16 cellular contexts compared by ENCODE assay signal in the genomic region with DNA sequence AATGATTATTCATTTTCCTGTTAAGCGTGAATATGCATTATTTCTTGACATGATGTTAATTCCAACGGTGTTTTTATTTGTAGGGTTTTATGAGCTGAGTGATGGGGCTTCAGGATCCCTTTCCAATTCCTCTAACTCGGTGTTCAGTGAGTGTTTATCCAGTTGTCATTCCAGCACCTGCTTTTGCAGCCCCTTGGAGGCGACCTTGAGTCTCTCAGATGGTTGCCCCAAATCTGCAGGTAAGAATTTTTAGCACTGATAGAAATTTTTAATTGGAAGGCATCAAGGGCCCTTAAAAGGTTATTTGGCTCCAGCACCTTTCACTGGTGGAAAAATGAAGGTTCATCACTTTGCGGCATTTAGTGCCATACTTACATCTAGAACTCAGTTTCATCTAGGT. TPM values are rescaled to one million over a fixed set of nuclear protein-coding genes. Genes with fewer than 3 reads are reported as not detected.
DNase-seq lines count a peak whose midpoint lies in the region; ATAC-seq and TF ChIP-seq lines count a peak whose summit lies in the region.
"Had no signal": no experiment of that assay in that cellular context is flagged by ENCODE, and none has a peak within 500 bp of the region (broad histone marks: within the 10 kb centered on the region; RNA-seq: fewer than 3 reads in every experiment).

No MANE protein-coding gene starts in this region.

- TF ChIP-seq CTCF in epithelial cell of esophagus (IDR thresholded peaks at IDR 0.05; ENCODE audit: insufficient read depth, low read depth, low read length, missing control alignments) (peak; percentile 31), type B pancreatic cell (conservative IDR thresholded peaks at IDR 0.05) (peak; percentile 43), CD14-positive monocyte (IDR thresholded peaks at IDR 0.05) (no peak)

- peaks cover 20% of the 10 kb centered on the region for H3K27me3 Mint-ChIP-seq in activated naive CD4-positive, alpha-beta T cell treated with anti-CD3 and anti-CD28 coated beads, Interleukin-2, amount 10 ng/mL, durations not matched to agents 7 days and 5 days
- H3K27me3 Mint-ChIP-seq in type B pancreatic cell (peaks cover 29% of the 10 kb centered on the region), CD14-positive monocyte (ENCODE audit: low read depth in 3 of 3) (peaks cover 26 to 33% (median 28%) of the 10 kb centered on the region in 3 donors)

- no peak overlapping the region for H3K4me3 ChIP-seq in epithelial cell of esophagus (ENCODE audit: low read length)
- H3K4me3 ChIP-seq: esophagus squamous epithelium, spleen had no signal

- H3K27ac Mint-ChIP-seq in activated naive CD4-positive, alpha-beta T cell treated with anti-CD3 and anti-CD28 coated beads, Interleukin-2, amount 10 ng/mL, durations not matched to agents 7 days and 5 days = no peak overlapping the region
- H3K27ac Mint-ChIP-seq in activated naive CD4-positive, alpha-beta T cell treated with anti-CD3 and anti-CD28 coated beads, Interleukin-2, amount 50 U/mL, for 72 hours = no peak overlapping the region
- H3K27ac Mint-ChIP-seq in type B pancreatic cell (no peak overlapping the region), CD14-positive monocyte (no peak overlapping the region)
- H3K27ac Mint-ChIP-seq: activated T-helper 2 cell treated with anti-CD3 and anti-CD28 coated beads, Interferon-gamma antibody, Interleukin-2, Interleukin-4, amounts not matched to agents 10 μg/mL and 5 μg/mL and 100 μg/mL, durations not matched to agents 14 hours and 24 hours and 36 hours had no signal

- peak overlapping the region; percentile 33 for H3K4me3 Mint-ChIP-seq in activated naive CD4-positive, alpha-beta T cell treated with anti-CD3 and anti-CD28 coated beads, Interleukin-2, amount 10 ng/mL, durations not matched to agents 7 days and 5 days
- H3K4me3 Mint-ChIP-seq in type B pancreatic cell = no peak overlapping the region
- H3K4me3 Mint-ChIP-seq in CD14-positive monocyte = no peak overlapping the region

- no peaks in the 10 kb centered on the region for H3K9me3 Mint-ChIP-seq in activated naive CD4-positive, alpha-beta T cell treated with anti-CD3 and anti-CD28 coated beads, Interleukin-2, amount 10 ng/mL, durations not matched to agents 7 days and 5 days
- H3K9me3 Mint-ChIP-seq in activated naive CD4-positive, alpha-beta T cell treated with anti-CD3 and anti-CD28 coated beads, Interleukin-2, amount 50 U/mL, for 72 hours = no peaks in the 10 kb centered on the region
- H3K9me3 Mint-ChIP-seq in type B pancreatic cell = no peaks in the 10 kb centered on the region
- H3K9me3 Mint-ChIP-seq in CD14-positive monocyte = peaks cover 0 to 22% (median 7%) of the 10 kb centered on the region in 7 donors
- H3K9me3 Mint-ChIP-seq: activated T-helper 2 cell treated with anti-CD3 and anti-CD28 coated beads, Interferon-gamma antibody, Interleukin-2, Interleukin-4, amounts not matched to agents 10 μg/mL and 5 μg/mL and 100 μg/mL, durations not matched to agents 14 hours and 24 hours and 36 hours; T-cell had no signal

- intact Hi-C loops in CD14-positive monocyte (cut with micrococcal nuclease) = no loop called here

- no peak for ATAC-seq in activated naive CD4-positive, alpha-beta T cell treated with anti-CD3 and anti-CD28 coated beads, Interleukin-2, amount 50 U/mL, for 72 hours
- ATAC-seq: stimulated activated naive CD8-positive, alpha-beta T cell treated with anti-CD3 and anti-CD28 coated beads, Interleukin-15, Interleukin-2, amounts not matched to agents 100 U/mL and 50 U/mL, for 24 hours; T-cell had no signal

- no peak for DNase-seq in activated naive CD4-positive, alpha-beta T cell treated with anti-CD3 and anti-CD28 coated beads, Interleukin-2, amount 10 ng/mL, durations not matched to agents 7 days and 5 days
- DNase-seq in activated naive CD4-positive, alpha-beta T cell treated with anti-CD3 and anti-CD28 coated beads, Interleukin-2, amount 50 U/mL, for 72 hours (ENCODE audit: low spot score in 2 of 2) = no peak
- peak; percentile 64 for DNase-seq in NCI-H69 (lab: John Stamatoyannopoulos, UW)
- peak; percentile 17 for DNase-seq in epithelial cell of esophagus (ENCODE audit: low read depth)
- DNase-seq in type B pancreatic cell (ENCODE audit: extremely low spot score, unreplicated experiment) = no peak
- no peak for DNase-seq in NCI-H2227 treated with DMSO at 0.1 percent for 48 hours (lab: John Stamatoyannopoulos, UW)
- DNase-seq in cerebellar cortex (ENCODE audit: low spot score) = no peak
- DNase-seq in CD14-positive monocyte (ENCODE audit: low spot score) = no peak
- DNase-seq: Calu3; esophagus squamous epithelium; Karpas-422; NCI-H146; spleen; stimulated activated naive CD8-positive, alpha-beta T cell treated with anti-CD3 and anti-CD28 coated beads, Interleukin-15, Interleukin-2, amounts not matched to agents 100 U/mL and 50 U/mL, for 24 hours; T-cell had no signal

- peaks cover 57% of the 10 kb centered on the region for H3K36me3 Mint-ChIP-seq in activated naive CD4-positive, alpha-beta T cell treated with anti-CD3 and anti-CD28 coated beads, Interleukin-2, amount 10 ng/mL, durations not matched to agents 7 days and 5 days
- H3K36me3 Mint-ChIP-seq in activated naive CD4-positive, alpha-beta T cell treated with anti-CD3 and anti-CD28 coated beads, Interleukin-2, amount 50 U/mL, for 72 hours = peaks cover 17 to 28% of the 10 kb centered on the region in 2 donors
- H3K36me3 Mint-ChIP-seq in type B pancreatic cell (peaks cover 30% of the 10 kb centered on the region), CD14-positive monocyte (no peaks in the 10 kb centered on the region)

- H3K4me1 Mint-ChIP-seq in activated naive CD4-positive, alpha-beta T cell treated with anti-CD3 and anti-CD28 coated beads, Interleukin-2, amount 10 ng/mL, durations not matched to agents 7 days and 5 days = peaks cover 52% of the 10 kb centered on the region
- H3K4me1 Mint-ChIP-seq in type B pancreatic cell (ENCODE audit: unreplicated experiment) (peaks cover 42% of the 10 kb centered on the region), CD14-positive monocyte (peaks cover 20% of the 10 kb centered on the region)

- CTCF ChIA-PET in activated naive CD4-positive, alpha-beta T cell treated with anti-CD3 and anti-CD28 coated beads, Interleukin-2, amount 10 ng/mL, durations not matched to agents 7 days and 5 days (lab: Charles Lee) = interaction anchor here (1.0 to 2.5 kb wide), 3 partner anchors 140 to 414 kb away, joined by 3 to 17 read pairs (median 3); no protein-coding TSS in a partner anchor

RNA-seq across cellular contexts. Expression of a gene that starts 3.7 kb away (rescaled TPM):
- 10 to 100 TPM in 1 of 2 donors, 1 to 10 TPM in 1; 1.7 to 12.2 TPM for total RNA-seq in activated naive CD4-positive, alpha-beta T cell treated with anti-CD3 and anti-CD28 coated beads, Interleukin-2, amount 50 U/mL, for 72 hours
- 5.2 and 29.7 TPM in 2 replicates for total RNA-seq in type B pancreatic cell (ENCODE audit: low replicate concordance)
- not detected for polyA plus RNA-seq in CD14-positive monocyte
- total RNA-seq: Calu3 had no signal

Comparison
In these comparisons a context has a peak if more than half of its experiments do, and no peak if none do; other contexts are left out.
1. DNase-seq: peak in NCI-H69 (single experiment) and epithelial cell of esophagus (single experiment); none in activated naive CD4-positive, alpha-beta T cell treated with anti-CD3 and anti-CD28 coated beads, Interleukin-2, amount 10 ng/mL, durations not matched to agents 7 days and 5 days (single experiment), activated naive CD4-positive, alpha-beta T cell treated with anti-CD3 and anti-CD28 coated beads, Interleukin-2, amount 50 U/mL, for 72 hours (0 of 2), type B pancreatic cell (single experiment), NCI-H2227 treated with DMSO at 0.1 percent for 48 hours (single experiment), cerebellar cortex (single experiment) and CD14-positive monocyte (single experiment).